ENCODE assay signal across 1 cellular context in the genomic region with DNA sequence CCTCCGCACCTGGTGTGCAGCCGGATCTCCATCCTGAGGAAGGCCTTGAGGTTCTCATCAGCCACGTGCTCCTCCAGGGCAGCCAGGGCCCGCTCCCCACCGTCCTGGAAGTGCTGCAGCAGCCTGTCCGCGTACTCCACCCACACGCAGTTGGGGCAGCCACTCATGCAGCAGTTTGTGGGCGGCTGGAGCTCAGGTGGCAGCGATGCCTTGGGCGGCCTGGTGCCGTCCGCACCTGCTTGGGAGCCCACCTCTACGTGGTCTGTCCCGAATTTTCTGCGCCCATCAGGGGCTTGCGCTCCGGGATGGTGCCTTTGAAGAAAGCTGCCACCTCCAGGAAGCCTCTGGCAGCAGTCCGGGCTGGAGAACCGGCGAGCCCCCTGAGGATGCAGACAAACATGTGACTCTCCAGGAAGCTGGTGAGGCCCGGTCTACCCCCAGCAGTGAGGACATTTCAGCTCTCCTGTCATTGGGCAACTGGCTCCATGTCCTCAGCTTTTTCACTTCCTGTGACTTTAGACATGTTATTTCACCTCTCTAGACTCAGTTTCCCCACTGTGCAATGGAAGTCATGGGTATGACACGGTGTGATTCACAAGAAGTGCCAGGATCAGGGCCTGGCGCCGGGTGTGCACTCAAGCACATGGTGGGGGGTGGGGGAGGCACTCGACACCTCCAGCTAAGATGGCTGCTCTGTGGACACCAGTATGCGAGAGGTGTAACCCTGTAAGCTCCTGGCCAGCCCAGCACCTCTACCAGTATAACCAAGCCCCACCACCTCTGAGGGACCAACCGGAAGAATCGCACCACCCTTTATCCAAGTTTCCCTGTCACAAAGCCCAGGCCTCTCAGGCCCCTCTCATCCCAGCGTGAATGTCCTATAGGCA.
TF ChIP-seq lines count a peak whose summit lies in the region.

No MANE protein-coding gene starts in this region.

TF ChIP-seq in K562, 482 proteins besides CTCF, POLR2A, EP300 and RAD21 (continued from another document):
- TF ChIP-seq ZNF584 (CRISPR knock-in tag; IDR thresholded peaks at IDR 0.05; ENCODE audit: low read depth), result peak; percentile 82
- no peak for TF ChIP-seq SMARCA5 (IDR thresholded peaks at IDR 0.05)
- TF ChIP-seq, protein P1, sequence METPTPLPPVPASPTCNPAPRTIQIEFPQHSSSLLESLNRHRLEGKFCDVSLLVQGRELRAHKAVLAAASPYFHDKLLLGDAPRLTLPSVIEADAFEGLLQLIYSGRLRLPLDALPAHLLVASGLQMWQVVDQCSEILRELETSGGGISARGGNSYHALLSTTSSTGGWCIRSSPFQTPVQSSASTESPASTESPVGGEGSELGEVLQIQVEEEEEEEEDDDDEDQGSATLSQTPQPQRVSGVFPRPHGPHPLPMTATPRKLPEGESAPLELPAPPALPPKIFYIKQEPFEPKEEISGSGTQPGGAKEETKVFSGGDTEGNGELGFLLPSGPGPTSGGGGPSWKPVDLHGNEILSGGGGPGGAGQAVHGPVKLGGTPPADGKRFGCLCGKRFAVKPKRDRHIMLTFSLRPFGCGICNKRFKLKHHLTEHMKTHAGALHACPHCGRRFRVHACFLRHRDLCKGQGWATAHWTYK (CRISPR knock-in tag; IDR thresholded peaks at IDR 0.05), result peak; percentile 94
- TF ChIP-seq ZZZ3 (IDR thresholded peaks at IDR 0.05), result no peak
- TF ChIP-seq CBFA2T3 (IDR thresholded peaks at IDR 0.05), result no peak
- TF ChIP-seq, protein P2, sequence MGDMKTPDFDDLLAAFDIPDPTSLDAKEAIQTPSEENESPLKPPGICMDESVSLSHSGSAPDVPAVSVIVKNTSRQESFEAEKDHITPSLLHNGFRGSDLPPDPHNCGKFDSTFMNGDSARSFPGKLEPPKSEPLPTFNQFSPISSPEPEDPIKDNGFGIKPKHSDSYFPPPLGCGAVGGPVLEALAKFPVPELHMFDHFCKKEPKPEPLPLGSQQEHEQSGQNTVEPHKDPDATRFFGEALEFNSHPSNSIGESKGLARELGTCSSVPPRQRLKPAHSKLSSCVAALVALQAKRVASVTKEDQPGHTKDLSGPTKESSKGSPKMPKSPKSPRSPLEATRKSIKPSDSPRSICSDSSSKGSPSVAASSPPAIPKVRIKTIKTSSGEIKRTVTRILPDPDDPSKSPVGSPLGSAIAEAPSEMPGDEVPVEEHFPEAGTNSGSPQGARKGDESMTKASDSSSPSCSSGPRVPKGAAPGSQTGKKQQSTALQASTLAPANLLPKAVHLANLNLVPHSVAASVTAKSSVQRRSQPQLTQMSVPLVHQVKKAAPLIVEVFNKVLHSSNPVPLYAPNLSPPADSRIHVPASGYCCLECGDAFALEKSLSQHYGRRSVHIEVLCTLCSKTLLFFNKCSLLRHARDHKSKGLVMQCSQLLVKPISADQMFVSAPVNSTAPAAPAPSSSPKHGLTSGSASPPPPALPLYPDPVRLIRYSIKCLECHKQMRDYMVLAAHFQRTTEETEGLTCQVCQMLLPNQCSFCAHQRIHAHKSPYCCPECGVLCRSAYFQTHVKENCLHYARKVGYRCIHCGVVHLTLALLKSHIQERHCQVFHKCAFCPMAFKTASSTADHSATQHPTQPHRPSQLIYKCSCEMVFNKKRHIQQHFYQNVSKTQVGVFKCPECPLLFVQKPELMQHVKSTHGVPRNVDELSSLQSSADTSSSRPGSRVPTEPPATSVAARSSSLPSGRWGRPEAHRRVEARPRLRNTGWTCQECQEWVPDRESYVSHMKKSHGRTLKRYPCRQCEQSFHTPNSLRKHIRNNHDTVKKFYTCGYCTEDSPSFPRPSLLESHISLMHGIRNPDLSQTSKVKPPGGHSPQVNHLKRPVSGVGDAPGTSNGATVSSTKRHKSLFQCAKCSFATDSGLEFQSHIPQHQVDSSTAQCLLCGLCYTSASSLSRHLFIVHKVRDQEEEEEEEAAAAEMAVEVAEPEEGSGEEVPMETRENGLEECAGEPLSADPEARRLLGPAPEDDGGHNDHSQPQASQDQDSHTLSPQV (IDR thresholded peaks at IDR 0.05), result peak; percentile 100
- peak in 1 of 2 experiments; percentile 63; a peak in 2 of 4 replicates for TF ChIP-seq MAZ (CRISPR knock-in tag; conservative IDR thresholded peaks at IDR 0.05 in 1 of 2, IDR thresholded peaks at IDR 0.05 in 1 of 2)
- no peak for TF ChIP-seq OTX1 (CRISPR knock-in tag; IDR thresholded peaks at IDR 0.05)
- TF ChIP-seq SRSF3 (IDR thresholded peaks at IDR 0.05; ENCODE audit: insufficient read depth, low read length), result no peak
- TF ChIP-seq, protein P3, sequence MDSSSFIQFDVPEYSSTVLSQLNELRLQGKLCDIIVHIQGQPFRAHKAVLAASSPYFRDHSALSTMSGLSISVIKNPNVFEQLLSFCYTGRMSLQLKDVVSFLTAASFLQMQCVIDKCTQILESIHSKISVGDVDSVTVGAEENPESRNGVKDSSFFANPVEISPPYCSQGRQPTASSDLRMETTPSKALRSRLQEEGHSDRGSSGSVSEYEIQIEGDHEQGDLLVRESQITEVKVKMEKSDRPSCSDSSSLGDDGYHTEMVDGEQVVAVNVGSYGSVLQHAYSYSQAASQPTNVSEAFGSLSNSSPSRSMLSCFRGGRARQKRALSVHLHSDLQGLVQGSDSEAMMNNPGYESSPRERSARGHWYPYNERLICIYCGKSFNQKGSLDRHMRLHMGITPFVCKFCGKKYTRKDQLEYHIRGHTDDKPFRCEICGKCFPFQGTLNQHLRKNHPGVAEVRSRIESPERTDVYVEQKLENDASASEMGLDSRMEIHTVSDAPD (CRISPR knock-in tag; IDR thresholded peaks at IDR 0.05), result peak; percentile 74; the same call in 1 of the 2 replicates
- TF ChIP-seq PTTG1 (tag; IDR thresholded peaks at IDR 0.05; ENCODE audit: low read depth), result peak; percentile 68
- TF ChIP-seq, protein P4, sequence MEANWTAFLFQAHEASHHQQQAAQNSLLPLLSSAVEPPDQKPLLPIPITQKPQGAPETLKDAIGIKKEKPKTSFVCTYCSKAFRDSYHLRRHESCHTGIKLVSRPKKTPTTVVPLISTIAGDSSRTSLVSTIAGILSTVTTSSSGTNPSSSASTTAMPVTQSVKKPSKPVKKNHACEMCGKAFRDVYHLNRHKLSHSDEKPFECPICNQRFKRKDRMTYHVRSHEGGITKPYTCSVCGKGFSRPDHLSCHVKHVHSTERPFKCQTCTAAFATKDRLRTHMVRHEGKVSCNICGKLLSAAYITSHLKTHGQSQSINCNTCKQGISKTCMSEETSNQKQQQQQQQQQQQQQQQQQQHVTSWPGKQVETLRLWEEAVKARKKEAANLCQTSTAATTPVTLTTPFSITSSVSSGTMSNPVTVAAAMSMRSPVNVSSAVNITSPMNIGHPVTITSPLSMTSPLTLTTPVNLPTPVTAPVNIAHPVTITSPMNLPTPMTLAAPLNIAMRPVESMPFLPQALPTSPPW (CRISPR knock-in tag; IDR thresholded peaks at IDR 0.05), result peak; percentile 51
- TF ChIP-seq, protein P5, sequence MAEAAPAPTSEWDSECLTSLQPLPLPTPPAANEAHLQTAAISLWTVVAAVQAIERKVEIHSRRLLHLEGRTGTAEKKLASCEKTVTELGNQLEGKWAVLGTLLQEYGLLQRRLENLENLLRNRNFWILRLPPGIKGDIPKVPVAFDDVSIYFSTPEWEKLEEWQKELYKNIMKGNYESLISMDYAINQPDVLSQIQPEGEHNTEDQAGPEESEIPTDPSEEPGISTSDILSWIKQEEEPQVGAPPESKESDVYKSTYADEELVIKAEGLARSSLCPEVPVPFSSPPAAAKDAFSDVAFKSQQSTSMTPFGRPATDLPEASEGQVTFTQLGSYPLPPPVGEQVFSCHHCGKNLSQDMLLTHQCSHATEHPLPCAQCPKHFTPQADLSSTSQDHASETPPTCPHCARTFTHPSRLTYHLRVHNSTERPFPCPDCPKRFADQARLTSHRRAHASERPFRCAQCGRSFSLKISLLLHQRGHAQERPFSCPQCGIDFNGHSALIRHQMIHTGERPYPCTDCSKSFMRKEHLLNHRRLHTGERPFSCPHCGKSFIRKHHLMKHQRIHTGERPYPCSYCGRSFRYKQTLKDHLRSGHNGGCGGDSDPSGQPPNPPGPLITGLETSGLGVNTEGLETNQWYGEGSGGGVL (CRISPR knock-in tag; IDR thresholded peaks at IDR 0.05), result peak; percentile 64
- TF ChIP-seq THRAP3 (IDR thresholded peaks at IDR 0.05; ENCODE audit: borderline replicate concordance), result 0 out of 2 replicates have a peak, but pooled peaks have one; percentile 17
- TF ChIP-seq, protein P6, sequence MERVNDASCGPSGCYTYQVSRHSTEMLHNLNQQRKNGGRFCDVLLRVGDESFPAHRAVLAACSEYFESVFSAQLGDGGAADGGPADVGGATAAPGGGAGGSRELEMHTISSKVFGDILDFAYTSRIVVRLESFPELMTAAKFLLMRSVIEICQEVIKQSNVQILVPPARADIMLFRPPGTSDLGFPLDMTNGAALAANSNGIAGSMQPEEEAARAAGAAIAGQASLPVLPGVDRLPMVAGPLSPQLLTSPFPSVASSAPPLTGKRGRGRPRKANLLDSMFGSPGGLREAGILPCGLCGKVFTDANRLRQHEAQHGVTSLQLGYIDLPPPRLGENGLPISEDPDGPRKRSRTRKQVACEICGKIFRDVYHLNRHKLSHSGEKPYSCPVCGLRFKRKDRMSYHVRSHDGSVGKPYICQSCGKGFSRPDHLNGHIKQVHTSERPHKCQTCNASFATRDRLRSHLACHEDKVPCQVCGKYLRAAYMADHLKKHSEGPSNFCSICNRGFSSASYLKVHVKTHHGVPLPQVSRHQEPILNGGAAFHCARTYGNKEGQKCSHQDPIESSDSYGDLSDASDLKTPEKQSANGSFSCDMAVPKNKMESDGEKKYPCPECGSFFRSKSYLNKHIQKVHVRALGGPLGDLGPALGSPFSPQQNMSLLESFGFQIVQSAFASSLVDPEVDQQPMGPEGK (CRISPR knock-in tag; IDR thresholded peaks at IDR 0.05; ENCODE audit: borderline replicate concordance), result peak; percentile 43; the same call in 1 of the 2 replicates
- TF ChIP-seq ZKSCAN8 (CRISPR knock-in tag; IDR thresholded peaks at IDR 0.05), result peak; percentile 75; the same call in 1 of the 2 replicates
- TF ChIP-seq, protein P7, sequence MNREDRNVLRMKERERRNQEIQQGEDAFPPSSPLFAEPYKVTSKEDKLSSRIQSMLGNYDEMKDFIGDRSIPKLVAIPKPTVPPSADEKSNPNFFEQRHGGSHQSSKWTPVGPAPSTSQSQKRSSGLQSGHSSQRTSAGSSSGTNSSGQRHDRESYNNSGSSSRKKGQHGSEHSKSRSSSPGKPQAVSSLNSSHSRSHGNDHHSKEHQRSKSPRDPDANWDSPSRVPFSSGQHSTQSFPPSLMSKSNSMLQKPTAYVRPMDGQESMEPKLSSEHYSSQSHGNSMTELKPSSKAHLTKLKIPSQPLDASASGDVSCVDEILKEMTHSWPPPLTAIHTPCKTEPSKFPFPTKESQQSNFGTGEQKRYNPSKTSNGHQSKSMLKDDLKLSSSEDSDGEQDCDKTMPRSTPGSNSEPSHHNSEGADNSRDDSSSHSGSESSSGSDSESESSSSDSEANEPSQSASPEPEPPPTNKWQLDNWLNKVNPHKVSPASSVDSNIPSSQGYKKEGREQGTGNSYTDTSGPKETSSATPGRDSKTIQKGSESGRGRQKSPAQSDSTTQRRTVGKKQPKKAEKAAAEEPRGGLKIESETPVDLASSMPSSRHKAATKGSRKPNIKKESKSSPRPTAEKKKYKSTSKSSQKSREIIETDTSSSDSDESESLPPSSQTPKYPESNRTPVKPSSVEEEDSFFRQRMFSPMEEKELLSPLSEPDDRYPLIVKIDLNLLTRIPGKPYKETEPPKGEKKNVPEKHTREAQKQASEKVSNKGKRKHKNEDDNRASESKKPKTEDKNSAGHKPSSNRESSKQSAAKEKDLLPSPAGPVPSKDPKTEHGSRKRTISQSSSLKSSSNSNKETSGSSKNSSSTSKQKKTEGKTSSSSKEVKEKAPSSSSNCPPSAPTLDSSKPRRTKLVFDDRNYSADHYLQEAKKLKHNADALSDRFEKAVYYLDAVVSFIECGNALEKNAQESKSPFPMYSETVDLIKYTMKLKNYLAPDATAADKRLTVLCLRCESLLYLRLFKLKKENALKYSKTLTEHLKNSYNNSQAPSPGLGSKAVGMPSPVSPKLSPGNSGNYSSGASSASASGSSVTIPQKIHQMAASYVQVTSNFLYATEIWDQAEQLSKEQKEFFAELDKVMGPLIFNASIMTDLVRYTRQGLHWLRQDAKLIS (CRISPR knock-in tag; IDR thresholded peaks at IDR 0.05), result no peak
- TF ChIP-seq CREB1 (IDR thresholded peaks at IDR 0.05), result no peak
- TF ChIP-seq CREB1 (CRISPR knock-in tag; IDR thresholded peaks at IDR 0.05), result no peak
- TF ChIP-seq KAT7 (CRISPR knock-in tag; IDR thresholded peaks at IDR 0.05; ENCODE audit: borderline replicate concordance), result no peak; the same call in 1 of the 2 replicates
- TF ChIP-seq CREM (IDR thresholded peaks at IDR 0.05; ENCODE audit: low read depth), result peak; percentile 5; the same call in 1 of the 2 replicates
- TF ChIP-seq MYC (IDR thresholded peaks at IDR 0.05; ENCODE audit: low read depth, low read length), result peak; percentile 87
- peak; percentile 85 for TF ChIP-seq MYC (CRISPR knock-in tag; IDR thresholded peaks at IDR 0.05; ENCODE audit: borderline replicate concordance, low read depth)
- TF ChIP-seq TRIM24 (IDR thresholded peaks at IDR 0.05), result no peak
- TF ChIP-seq RBM22 (IDR thresholded peaks at IDR 0.05; ENCODE audit: low read depth, low read length, poor library complexity, severe bottlenecking), result no peak
TF ChIP-seq in K562: peak in this region for 124.
